In the genomic region with DNA sequence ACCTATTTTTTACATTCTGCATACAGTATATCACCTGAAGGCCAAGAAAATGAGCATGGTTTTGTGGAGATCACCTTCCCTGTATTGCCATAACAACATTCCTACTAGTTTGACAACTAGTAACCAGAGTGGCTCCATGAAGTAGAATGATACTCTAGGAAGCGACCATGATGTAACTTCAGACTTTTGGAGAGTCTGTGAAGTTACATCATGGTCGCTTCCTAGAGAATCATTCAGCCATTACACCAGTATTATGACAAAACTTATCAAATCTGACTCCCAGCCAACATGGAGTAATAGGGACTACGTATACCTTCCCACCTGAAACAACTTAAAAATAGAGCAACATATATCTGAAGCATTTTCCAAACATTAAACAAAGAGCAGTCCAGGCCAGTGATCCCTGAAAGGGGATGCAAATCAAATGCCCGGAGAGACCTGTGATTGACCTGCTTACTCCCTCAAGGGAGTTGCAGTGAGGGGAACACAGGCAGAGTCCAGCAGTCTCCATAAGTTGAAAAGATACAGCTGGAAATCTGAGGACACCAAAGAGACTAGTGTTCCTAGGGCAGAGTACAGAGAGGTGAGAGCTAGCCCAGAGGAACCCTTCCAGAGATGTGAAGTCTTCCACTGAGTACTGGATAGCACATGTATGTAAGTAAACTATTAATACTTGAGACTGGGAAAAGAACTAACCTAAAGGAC, we compare ENCODE assay signal across 26 cellular contexts. TPM values are rescaled to one million over a fixed set of nuclear protein-coding genes. Genes with fewer than 3 reads are reported as not detected.
DNase-seq lines count a peak whose midpoint lies in the region; ATAC-seq, FAIRE-seq and TF ChIP-seq lines count a peak whose summit lies in the region.
"Had no signal": no experiment of that assay in that cellular context is flagged by ENCODE, and none has a peak within 500 bp of the region (broad histone marks: within the 10 kb centered on the region; RNA-seq: fewer than 3 reads in every experiment).

No MANE protein-coding gene starts in this region.

- WGBS in heart left ventricle, 4 donors: 66 to 73% (median 69%) methylated on average over 4 of the region's 4 CpGs

- peaks cover 5% of the 10 kb centered on the region for H3K36me3 Mint-ChIP-seq in nephron (ENCODE audit: low read depth)
- peaks cover 3 to 13% of the 10 kb centered on the region in 2 donors for H3K36me3 Mint-ChIP-seq in stimulated activated naive B cell treated with anti-CD40 and anti-IgM and Interleukin-4, amounts not matched to agents 10 μg/mL and 1 μg/mL and 100 μg/mL, for 72 hours

- peak; percentile 57 for DNase-seq in NCI-H82 treated with DMSO at 0.1 percent for 48 hours (lab: John Stamatoyannopoulos, UW; ENCODE audit: unreplicated experiment)
- DNase-seq in NCI-H82 (lab: John Stamatoyannopoulos, UW): no peak
- no peak for DNase-seq in GM12892 (ENCODE audit: insufficient read length)
- DNase-seq in heart left ventricle: no peak
- DNase-seq in stimulated activated naive B cell treated with anti-CD40 and anti-IgM and Interleukin-4, amounts not matched to agents 10 μg/mL and 1 μg/mL and 100 μg/mL, for 72 hours: no peak
- no peak for DNase-seq in Peyer's patch
- DNase-seq: ACHN; CD4-positive, alpha-beta T cell; COR-L47; DMS79; IMR-90; NCI-H1105; NCI-H146; NCI-H2029; NCI-H226; NCI-H510A treated with DMSO at 0.1 percent for 48 hours; NCI-H748 treated with DMSO at 0.1 percent for 48 hours had no signal

- peaks cover 16% of the 10 kb centered on the region for H3K9me3 Mint-ChIP-seq in nephron
- H3K9me3 Mint-ChIP-seq in stimulated activated naive B cell treated with anti-CD40 and anti-IgM and Interleukin-4, amounts not matched to agents 10 μg/mL and 1 μg/mL and 100 μg/mL, for 72 hours: peaks cover 2 to 6% of the 10 kb centered on the region in 2 donors
- H3K9me3 Mint-ChIP-seq: GM23338 had no signal

- no peak for TF ChIP-seq CTCF in heart left ventricle (IDR thresholded peaks at IDR 0.05)
- no peak for TF ChIP-seq CTCF in nephron (IDR thresholded peaks at IDR 0.05; ENCODE audit: unreplicated experiment in 3 of 3)
- TF ChIP-seq CTCF in Peyer's patch (IDR thresholded peaks at IDR 0.05): no peak

- no peak overlapping the region for H3K4me3 ChIP-seq in heart left ventricle
- no peak overlapping the region for H3K4me3 ChIP-seq in Peyer's patch
- H3K4me3 ChIP-seq: BLaER1, GM23338, HAP-1 had no signal

- TF ChIP-seq POLR2A in GM12892 (IDR thresholded peaks at IDR 0.05; ENCODE audit: low read depth, low read length): no peak
- no peak for TF ChIP-seq POLR2A in heart left ventricle (IDR thresholded peaks at IDR 0.05)
- TF ChIP-seq POLR2A in Peyer's patch (IDR thresholded peaks at IDR 0.05): no peak

- peaks cover 4% of the 10 kb centered on the region for H3K4me1 Mint-ChIP-seq in nephron
- H3K4me1 Mint-ChIP-seq in stimulated activated naive B cell treated with anti-CD40 and anti-IgM and Interleukin-4, amounts not matched to agents 10 μg/mL and 1 μg/mL and 100 μg/mL, for 72 hours: no peaks in the 10 kb centered on the region
- H3K4me1 Mint-ChIP-seq: GM23338 had no signal

- H3K4me3 Mint-ChIP-seq in nephron: no peak overlapping the region
- H3K4me3 Mint-ChIP-seq in stimulated activated naive B cell treated with anti-CD40 and anti-IgM and Interleukin-4, amounts not matched to agents 10 μg/mL and 1 μg/mL and 100 μg/mL, for 72 hours: no peak overlapping the region
- H3K4me3 Mint-ChIP-seq: CD4-positive, alpha-beta T cell; GM23338 had no signal

- peak overlapping the region; percentile 41 to 81 (median 79) for H3K27ac Mint-ChIP-seq in nephron
- H3K27ac Mint-ChIP-seq in stimulated activated naive B cell treated with anti-CD40 and anti-IgM and Interleukin-4, amounts not matched to agents 10 μg/mL and 1 μg/mL and 100 μg/mL, for 72 hours: no peak overlapping the region
- H3K27ac Mint-ChIP-seq: CD4-positive, alpha-beta T cell; GM23338 had no signal

- no peaks in the 10 kb centered on the region for H3K27me3 Mint-ChIP-seq in nephron (ENCODE audit: low read depth)
- no peaks in the 10 kb centered on the region for H3K27me3 Mint-ChIP-seq in stimulated activated naive B cell treated with anti-CD40 and anti-IgM and Interleukin-4, amounts not matched to agents 10 μg/mL and 1 μg/mL and 100 μg/mL, for 72 hours
- H3K27me3 Mint-ChIP-seq: CD4-positive, alpha-beta T cell had no signal

- H3K4me1 ChIP-seq in heart left ventricle (peaks cover 0 to 18% (median 0%) of the 10 kb centered on the region in 12 donors), Peyer's patch (no peaks in the 10 kb centered on the region)
- H3K4me1 ChIP-seq: BLaER1 had no signal

- peak; percentile 5 for FAIRE-seq in GM12892 (lab: Jason Lieb, UNC)
- FAIRE-seq: HTR-8/SVneo, RCC 7860 had no signal

- ATAC-seq in heart left ventricle (peak; percentile 38 to 80 (median 73)), GM19023 (IDR thresholded peaks at IDR 0.05; ENCODE audit: unreplicated experiment) (no peak)
- no peak for ATAC-seq in stimulated activated naive B cell treated with anti-CD40 and anti-IgM and Interleukin-4, amounts not matched to agents 10 μg/mL and 1 μg/mL and 100 μg/mL, for 72 hours (replicated peaks)
- ATAC-seq: GM23338 had no signal

- H3K27ac ChIP-seq in heart left ventricle (peak overlapping the region in 10 of 12 donors; percentile 4 to 71 (median 42)), Peyer's patch (no peak overlapping the region)
- H3K27ac ChIP-seq: 22Rv1, BLaER1, KMS-11 had no signal

- H3K9me3 ChIP-seq in heart left ventricle (peaks cover 0 to 40% (median 0%) of the 10 kb centered on the region in 12 donors), Peyer's patch (no peaks in the 10 kb centered on the region)
- H3K9me3 ChIP-seq: HAP-1 had no signal

- intact Hi-C loops in heart left ventricle (cut with DNase I): loop anchor here in 1 of 10 donors (10.0 kb wide), 1 partner anchor 83 kb away; no protein-coding TSS in a partner anchor

- H3K36me3 ChIP-seq in heart left ventricle (no peaks in the 10 kb centered on the region), Peyer's patch (no peaks in the 10 kb centered on the region)
- H3K36me3 ChIP-seq: BLaER1, HAP-1 had no signal

- H3K27me3 ChIP-seq in heart left ventricle (no peaks in the 10 kb centered on the region), Peyer's patch (no peaks in the 10 kb centered on the region)
- H3K27me3 ChIP-seq: BLaER1 had no signal

RNA-seq across cellular contexts. Expression of a gene that starts 7.8 kb away (rescaled TPM):
- polyA plus RNA-seq in GM12892 (2012; ENCODE audit: missing spikeins): 1.3 TPM
- total RNA-seq in heart left ventricle (10 to 100 TPM in 5 of 9 donors, 1 to 10 TPM in 4; 3.1 to 32.4 (median 10.1) TPM), Peyer's patch (10 to 100 TPM in 3 of 4 donors, 1 to 10 TPM in 1; 9.6 to 20.1 (median 12.1) TPM)
- polyA plus RNA-seq in heart left ventricle: 1 to 10 TPM; 1.6 to 4.4 TPM
- total RNA-seq: CD4-positive, alpha-beta T cell; GM23338 had no signal

RNA-seq across cellular contexts. Expression of a gene that starts 45.7 kb away (rescaled TPM):
- polyA plus RNA-seq in GM12892 (2012; ENCODE audit: missing spikeins): 0.25 TPM
- 10 to 100 TPM in 7 of 9 donors, 1 to 10 TPM in 2; 6.6 to 36.3 (median 18.0) TPM for total RNA-seq in heart left ventricle
- 1 to 10 TPM; 4.6 to 8.0 TPM for polyA plus RNA-seq in heart left ventricle
- total RNA-seq in Peyer's patch: 1 to 10 TPM; 2.5 to 4.7 (median 4.4) TPM
- total RNA-seq: CD4-positive, alpha-beta T cell; GM23338 had no signal

Comparison
In these comparisons a context has a peak if more than half of its experiments do, and no peak if none do; other contexts are left out.
1. ATAC-seq: peak in heart left ventricle (4 of 4); none in stimulated activated naive B cell treated with anti-CD40 and anti-IgM and Interleukin-4, amounts not matched to agents 10 μg/mL and 1 μg/mL and 100 μg/mL, for 72 hours (0 of 2) and GM19023 (single experiment).
2. H3K27ac ChIP-seq: peak in heart left ventricle (10 of 12); none in Peyer's patch (0 of 4).